In the genomic region with DNA sequence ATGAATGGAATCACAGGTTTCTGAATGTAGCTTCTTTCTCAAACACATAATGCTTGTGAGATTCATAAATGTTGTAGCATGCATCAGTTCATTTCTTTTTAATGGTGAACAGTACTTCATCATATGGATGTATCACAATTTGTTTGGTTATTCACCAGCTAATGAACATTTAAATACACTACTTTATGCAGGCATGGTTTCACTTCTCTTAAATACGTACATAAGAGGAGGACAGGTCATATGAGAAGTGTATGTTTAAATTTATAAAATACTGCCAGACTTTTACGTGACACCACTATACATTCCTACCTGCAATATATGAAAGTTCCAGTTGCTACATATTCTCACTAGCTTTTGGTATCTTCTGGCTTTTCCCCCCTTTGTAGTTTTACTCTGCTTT, we compare ENCODE assay signal across 16 cellular contexts.
DNase-seq lines count a peak whose midpoint lies in the region; ATAC-seq, FAIRE-seq and TF ChIP-seq lines count a peak whose summit lies in the region.
"Had no signal": no experiment of that assay in that cellular context is flagged by ENCODE, and none has a peak within 500 bp of the region (broad histone marks: within the 10 kb centered on the region; RNA-seq: fewer than 3 reads in every experiment).

No MANE protein-coding gene starts in this region.

- WGBS in testis, 2 donors, result 82 to 96% methylated on average over 2 of the region's 2 CpGs

- no peak for TF ChIP-seq POLR2A in testis (IDR thresholded peaks at IDR 0.05)

- H3K36me3 ChIP-seq in testis (ENCODE audit: low read depth, missing control alignments), result no peaks in the 10 kb centered on the region
- H3K36me3 ChIP-seq: gastrocnemius medialis, left ventricle myocardium inferior, prostate gland had no signal

- H3K27ac ChIP-seq in testis, result no peak overlapping the region
- H3K27ac ChIP-seq: gastrocnemius medialis, left ventricle myocardium inferior, prostate gland had no signal

- H3K9me3 ChIP-seq in testis, result no peaks in the 10 kb centered on the region
- H3K9me3 ChIP-seq: gastrocnemius medialis, left ventricle myocardium inferior, prostate gland had no signal

- CTCF ChIA-PET in WTC11 (lab: Charles Lee), result no interaction called here

- TF ChIP-seq CTCF in WTC11 (IDR thresholded peaks at IDR 0.05) (no peak), endothelial cell (IDR thresholded peaks at IDR 0.05; ENCODE audit: unreplicated experiment) (no peak), testis (IDR thresholded peaks at IDR 0.05) (no peak)

- ATAC-seq in GM21381 (IDR thresholded peaks at IDR 0.05; ENCODE audit: unreplicated experiment) (peak; percentile 79), HG03060 (IDR thresholded peaks at IDR 0.05; ENCODE audit: low read depth, unreplicated experiment) (peak; percentile 78), WTC11 (no peak)
- ATAC-seq in activated T-helper 17 cell treated with anti-CD3 and anti-CD28 coated beads, Interleukin-2, amount 50 U/mL, for 72 hours (replicated peaks), result no peak
- ATAC-seq: gastrocnemius medialis had no signal

- intact Hi-C loops in testis (cut with DNase I; ENCODE audit: low total_unique reads), result no loop called here

- H3K4me1 Mint-ChIP-seq in WTC11 (no peaks in the 10 kb centered on the region), endothelial cell (ENCODE audit: unreplicated experiment) (peaks cover 5% of the 10 kb centered on the region)
- no peaks in the 10 kb centered on the region for H3K4me1 Mint-ChIP-seq in activated T-helper 17 cell treated with anti-CD3 and anti-CD28 coated beads, Interleukin-2, amount 50 U/mL, for 72 hours

- H3K27ac Mint-ChIP-seq in WTC11 (peak overlapping the region; percentile 74; the same call in 1 of the 2 replicates), endothelial cell (ENCODE audit: unreplicated experiment) (no peak overlapping the region)
- no peak overlapping the region for H3K27ac Mint-ChIP-seq in activated T-helper 17 cell treated with anti-CD3 and anti-CD28 coated beads, Interleukin-2, amount 50 U/mL, for 72 hours
- H3K27ac Mint-ChIP-seq: CD4-positive, CD25-positive, alpha-beta regulatory T cell had no signal

- DNase-seq in GM18507 (ENCODE audit: extremely low spot score, insufficient read length, low read depth), result no peak
- DNase-seq in WTC11 (ENCODE audit: low spot score), result no peak
- no peak for DNase-seq in endothelial cell (ENCODE audit: low spot score)
- DNase-seq in testis, result no peak
- DNase-seq in effector CD8-positive, alpha-beta T cell (lab: John Stamatoyannopoulos, UW), result no peak
- DNase-seq: activated effector memory CD4-positive, alpha-beta T cell treated with anti-CD3 and anti-CD28 coated beads, Interleukin-2, amount 50 U/mL, for 16 hours; CD4-positive, CD25-positive, alpha-beta regulatory T cell; gastrocnemius medialis; left ventricle myocardium inferior; NCI-H2171 treated with DMSO at 0.1 percent for 48 hours; stimulated activated CD4-positive, alpha-beta T cell treated with anti-CD3 and anti-CD28 coated beads, Interleukin-4, amount 100 ng/mL, for 4 hours had no signal

- H3K4me1 ChIP-seq in testis, result no peaks in the 10 kb centered on the region
- H3K4me1 ChIP-seq: gastrocnemius medialis, prostate gland had no signal

- H3K27me3 Mint-ChIP-seq in WTC11 (ENCODE audit: low read depth) (no peaks in the 10 kb centered on the region), endothelial cell (ENCODE audit: unreplicated experiment) (peaks cover 1% of the 10 kb centered on the region)
- no peaks in the 10 kb centered on the region for H3K27me3 Mint-ChIP-seq in activated T-helper 17 cell treated with anti-CD3 and anti-CD28 coated beads, Interleukin-2, amount 50 U/mL, for 72 hours
- H3K27me3 Mint-ChIP-seq: CD4-positive, CD25-positive, alpha-beta regulatory T cell had no signal

- H3K9me3 Mint-ChIP-seq in WTC11 (peaks cover 9% of the 10 kb centered on the region; the same call in 1 of the 2 replicates), endothelial cell (ENCODE audit: unreplicated experiment) (no peaks in the 10 kb centered on the region)
- no peaks in the 10 kb centered on the region for H3K9me3 Mint-ChIP-seq in activated T-helper 17 cell treated with anti-CD3 and anti-CD28 coated beads, Interleukin-2, amount 50 U/mL, for 72 hours
- H3K9me3 Mint-ChIP-seq: CD4-positive, CD25-positive, alpha-beta regulatory T cell had no signal

- POLR2A ChIA-PET in WTC11 (lab: Charles Lee), result no interaction called here

- H3K4me3 ChIP-seq in testis, result no peak overlapping the region
- H3K4me3 ChIP-seq: gastrocnemius medialis, left ventricle myocardium inferior, prostate gland had no signal

- no peaks in the 10 kb centered on the region for H3K27me3 ChIP-seq in testis
- H3K27me3 ChIP-seq: gastrocnemius medialis had no signal

- H3K36me3 Mint-ChIP-seq in WTC11 (peaks cover 5% of the 10 kb centered on the region; the same call in 1 of the 2 replicates), endothelial cell (ENCODE audit: low read depth, unreplicated experiment) (no peaks in the 10 kb centered on the region)
- H3K36me3 Mint-ChIP-seq in activated T-helper 17 cell treated with anti-CD3 and anti-CD28 coated beads, Interleukin-2, amount 50 U/mL, for 72 hours (ENCODE audit: low read depth), result peaks cover 49% of the 10 kb centered on the region

- no peak overlapping the region for H3K4me3 Mint-ChIP-seq in WTC11
- H3K4me3 Mint-ChIP-seq in activated T-helper 17 cell treated with anti-CD3 and anti-CD28 coated beads, Interleukin-2, amount 50 U/mL, for 72 hours, result no peak overlapping the region
- H3K4me3 Mint-ChIP-seq in endothelial cell (ENCODE audit: unreplicated experiment), result no peak overlapping the region

- FAIRE-seq in GM18507 (lab: Jason Lieb, UNC), result peak; percentile 59
- FAIRE-seq: colon had no signal

TF ChIP-seq in WTC11, 78 proteins besides CTCF, POLR2A, EP300 and RAD21:
- TF ChIP-seq NR1H2 (CRISPR knock-in tag; IDR thresholded peaks at IDR 0.05) (no peak), SMAD3 (CRISPR knock-in tag; IDR thresholded peaks at IDR 0.05; ENCODE audit: borderline replicate concordance) (no peak), CREB1 (CRISPR knock-in tag; IDR thresholded peaks at IDR 0.05) (no peak), GABPB1 (CRISPR knock-in tag; IDR thresholded peaks at IDR 0.05) (no peak), ZNF121 (CRISPR knock-in tag; IDR thresholded peaks at IDR 0.05) (no peak), NFYB (CRISPR knock-in tag; conservative IDR thresholded peaks at IDR 0.05; ENCODE audit: low read depth) (no peak)
- TF ChIP-seq, protein P1, sequence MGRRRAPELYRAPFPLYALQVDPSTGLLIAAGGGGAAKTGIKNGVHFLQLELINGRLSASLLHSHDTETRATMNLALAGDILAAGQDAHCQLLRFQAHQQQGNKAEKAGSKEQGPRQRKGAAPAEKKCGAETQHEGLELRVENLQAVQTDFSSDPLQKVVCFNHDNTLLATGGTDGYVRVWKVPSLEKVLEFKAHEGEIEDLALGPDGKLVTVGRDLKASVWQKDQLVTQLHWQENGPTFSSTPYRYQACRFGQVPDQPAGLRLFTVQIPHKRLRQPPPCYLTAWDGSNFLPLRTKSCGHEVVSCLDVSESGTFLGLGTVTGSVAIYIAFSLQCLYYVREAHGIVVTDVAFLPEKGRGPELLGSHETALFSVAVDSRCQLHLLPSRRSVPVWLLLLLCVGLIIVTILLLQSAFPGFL (CRISPR knock-in tag; IDR thresholded peaks at IDR 0.05; ENCODE audit: borderline replicate concordance), result no peak
- TF ChIP-seq, protein P2, sequence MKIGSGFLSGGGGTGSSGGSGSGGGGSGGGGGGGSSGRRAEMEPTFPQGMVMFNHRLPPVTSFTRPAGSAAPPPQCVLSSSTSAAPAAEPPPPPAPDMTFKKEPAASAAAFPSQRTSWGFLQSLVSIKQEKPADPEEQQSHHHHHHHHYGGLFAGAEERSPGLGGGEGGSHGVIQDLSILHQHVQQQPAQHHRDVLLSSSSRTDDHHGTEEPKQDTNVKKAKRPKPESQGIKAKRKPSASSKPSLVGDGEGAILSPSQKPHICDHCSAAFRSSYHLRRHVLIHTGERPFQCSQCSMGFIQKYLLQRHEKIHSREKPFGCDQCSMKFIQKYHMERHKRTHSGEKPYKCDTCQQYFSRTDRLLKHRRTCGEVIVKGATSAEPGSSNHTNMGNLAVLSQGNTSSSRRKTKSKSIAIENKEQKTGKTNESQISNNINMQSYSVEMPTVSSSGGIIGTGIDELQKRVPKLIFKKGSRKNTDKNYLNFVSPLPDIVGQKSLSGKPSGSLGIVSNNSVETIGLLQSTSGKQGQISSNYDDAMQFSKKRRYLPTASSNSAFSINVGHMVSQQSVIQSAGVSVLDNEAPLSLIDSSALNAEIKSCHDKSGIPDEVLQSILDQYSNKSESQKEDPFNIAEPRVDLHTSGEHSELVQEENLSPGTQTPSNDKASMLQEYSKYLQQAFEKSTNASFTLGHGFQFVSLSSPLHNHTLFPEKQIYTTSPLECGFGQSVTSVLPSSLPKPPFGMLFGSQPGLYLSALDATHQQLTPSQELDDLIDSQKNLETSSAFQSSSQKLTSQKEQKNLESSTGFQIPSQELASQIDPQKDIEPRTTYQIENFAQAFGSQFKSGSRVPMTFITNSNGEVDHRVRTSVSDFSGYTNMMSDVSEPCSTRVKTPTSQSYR (CRISPR knock-in tag; IDR thresholded peaks at IDR 0.05), result no peak
- TF ChIP-seq, protein P3, sequence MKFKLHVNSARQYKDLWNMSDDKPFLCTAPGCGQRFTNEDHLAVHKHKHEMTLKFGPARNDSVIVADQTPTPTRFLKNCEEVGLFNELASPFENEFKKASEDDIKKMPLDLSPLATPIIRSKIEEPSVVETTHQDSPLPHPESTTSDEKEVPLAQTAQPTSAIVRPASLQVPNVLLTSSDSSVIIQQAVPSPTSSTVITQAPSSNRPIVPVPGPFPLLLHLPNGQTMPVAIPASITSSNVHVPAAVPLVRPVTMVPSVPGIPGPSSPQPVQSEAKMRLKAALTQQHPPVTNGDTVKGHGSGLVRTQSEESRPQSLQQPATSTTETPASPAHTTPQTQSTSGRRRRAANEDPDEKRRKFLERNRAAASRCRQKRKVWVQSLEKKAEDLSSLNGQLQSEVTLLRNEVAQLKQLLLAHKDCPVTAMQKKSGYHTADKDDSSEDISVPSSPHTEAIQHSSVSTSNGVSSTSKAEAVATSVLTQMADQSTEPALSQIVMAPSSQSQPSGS (CRISPR knock-in tag; IDR thresholded peaks at IDR 0.05; ENCODE audit: borderline replicate concordance, low read depth), result no peak
TF ChIP-seq in WTC11: peak in this region for 0.

Comparison
In these comparisons a context has a peak if more than half of its experiments do, and no peak if none do; other contexts are left out.
1. ATAC-seq: peak in GM21381 (single experiment) and HG03060 (single experiment); none in WTC11 (single experiment) and activated T-helper 17 cell treated with anti-CD3 and anti-CD28 coated beads, Interleukin-2, amount 50 U/mL, for 72 hours (single experiment).